14 cellular contexts compared by ENCODE assay signal in genomic region chr1:64072089-64072835, GRCh38.
DNase-seq lines count a peak whose midpoint lies in the region; ATAC-seq and TF ChIP-seq lines count a peak whose summit lies in the region.
"Had no signal": no experiment of that assay in that cellular context is flagged by ENCODE, and none has a peak within 500 bp of the region (broad histone marks: within the 10 kb centered on the region; RNA-seq: fewer than 3 reads in every experiment).

No MANE protein-coding gene starts in this region.

- peak; percentile 8 for DNase-seq in ELR (ENCODE audit: low read depth)
- peak; percentile 56 for DNase-seq in NCI-H69 (lab: John Stamatoyannopoulos, UW)
- DNase-seq in dermis blood vessel endothelial cell = peak; percentile 58
- DNase-seq in KG1 (lab: John Stamatoyannopoulos, UW) = no peak
- no peak for DNase-seq in activated T-cell treated with anti-CD3 and anti-CD28 coated beads, Interleukin-2, amount 50 U/mL, for 72 hours
- no peak for DNase-seq in RWPE1 (ENCODE audit: low spot score)
- DNase-seq: CD8-positive, alpha-beta T cell; naive thymus-derived CD8-positive, alpha-beta T cell; NCI-H1694; stimulated activated CD4-positive, alpha-beta T cell treated with anti-CD3 and anti-CD28 coated beads, Interleukin-1b, Interleukin-23, amount 100 ng/mL, for 48 hours; stimulated activated naive CD4-positive, alpha-beta T cell had no signal

- ATAC-seq in activated T-cell treated with anti-CD3 and anti-CD28 coated beads, Interleukin-2, amount 50 U/mL, for 72 hours (replicated peaks in 1 of 2) = no peak
- ATAC-seq in GM18861 (IDR thresholded peaks at IDR 0.05; ENCODE audit: unreplicated experiment) = no peak
- ATAC-seq: CD8-positive, alpha-beta T cell; naive thymus-derived CD8-positive, alpha-beta T cell had no signal

- CTCF ChIA-PET in RWPE1 (lab: Yijun Ruan, JAX) = no interaction called here

- peak; percentile 54 for TF ChIP-seq EP300 in neural cell (conservative IDR thresholded peaks at IDR 0.05; ENCODE audit: poor library complexity, severe bottlenecking)

- H3K4me3 Mint-ChIP-seq in activated T-cell treated with anti-CD3 and anti-CD28 coated beads, Interleukin-2, amount 50 U/mL, for 72 hours = no peak overlapping the region
- H3K4me3 Mint-ChIP-seq: CD8-positive, alpha-beta T cell; naive thymus-derived CD8-positive, alpha-beta T cell had no signal

- H3K4me1 Mint-ChIP-seq in activated T-cell treated with anti-CD3 and anti-CD28 coated beads, Interleukin-2, amount 50 U/mL, for 72 hours (ENCODE audit: low read depth) = peaks cover 5% of the 10 kb centered on the region
- H3K4me1 Mint-ChIP-seq: naive thymus-derived CD8-positive, alpha-beta T cell had no signal

- no peaks in the 10 kb centered on the region for H4K20me1 ChIP-seq in neural cell (ENCODE audit: insufficient read depth)

- no peak overlapping the region for H2AFZ ChIP-seq in neural cell (ENCODE audit: low read depth, low read length)

- H3K27me3 Mint-ChIP-seq in activated T-cell treated with anti-CD3 and anti-CD28 coated beads, Interleukin-2, amount 50 U/mL, for 72 hours (ENCODE audit: low read depth) = no peaks in the 10 kb centered on the region

- H3K9me2 ChIP-seq in neural cell (ENCODE audit: insufficient read depth, low read length) = no peaks in the 10 kb centered on the region

- TF ChIP-seq CTCF in neural cell (IDR thresholded peaks at IDR 0.05; ENCODE audit: poor library complexity, severe bottlenecking) (no peak), RWPE1 (conservative IDR thresholded peaks at IDR 0.05; ENCODE audit: low read depth) (no peak)

- POLR2A ChIA-PET in RWPE1 (lab: Yijun Ruan, JAX; ENCODE audit: low non-redundant PET) = no interaction called here

- H3K4me3 ChIP-seq in neural cell (ENCODE audit: low read length) = no peak overlapping the region

- no peak overlapping the region for H3K4me2 ChIP-seq in neural cell (ENCODE audit: low read length)

- no peaks in the 10 kb centered on the region for H3K9me3 ChIP-seq in neural cell (ENCODE audit: low read length)

- H3K27ac Mint-ChIP-seq in activated T-cell treated with anti-CD3 and anti-CD28 coated beads, Interleukin-2, amount 50 U/mL, for 72 hours = no peak overlapping the region
- H3K27ac Mint-ChIP-seq: CD8-positive, alpha-beta T cell; naive thymus-derived CD8-positive, alpha-beta T cell had no signal

- no peaks in the 10 kb centered on the region for H3K9me3 Mint-ChIP-seq in activated T-cell treated with anti-CD3 and anti-CD28 coated beads, Interleukin-2, amount 50 U/mL, for 72 hours
- H3K9me3 Mint-ChIP-seq: CD8-positive, alpha-beta T cell; naive thymus-derived CD8-positive, alpha-beta T cell had no signal

- no peaks in the 10 kb centered on the region for H3F3A ChIP-seq in neural cell (ENCODE audit: insufficient read depth, low read length, poor library complexity, severe bottlenecking)

- H3K9ac ChIP-seq in neural cell (ENCODE audit: low read length) = no peak overlapping the region

- no peaks in the 10 kb centered on the region for H3K27me3 ChIP-seq in neural cell (ENCODE audit: insufficient read depth, low read depth, low read length)

- no peaks in the 10 kb centered on the region for H3K36me3 Mint-ChIP-seq in activated T-cell treated with anti-CD3 and anti-CD28 coated beads, Interleukin-2, amount 50 U/mL, for 72 hours (ENCODE audit: insufficient read depth in 2 of 2)
- H3K36me3 Mint-ChIP-seq: CD8-positive, alpha-beta T cell; naive thymus-derived CD8-positive, alpha-beta T cell had no signal

- H3K27ac ChIP-seq in neural cell (ENCODE audit: low read length) (peak overlapping the region; percentile 2), RWPE1 (no peak overlapping the region)
- H3K27ac ChIP-seq: HL-60 had no signal

- no peaks in the 10 kb centered on the region for H3K36me3 ChIP-seq in neural cell (ENCODE audit: insufficient read depth, low read length)

- no peaks in the 10 kb centered on the region for H3K79me2 ChIP-seq in neural cell (replicated peaks; ENCODE audit: insufficient read depth, low read length)

- TF ChIP-seq RAD21 in neural cell (conservative IDR thresholded peaks at IDR 0.05) = no peak

TF ChIP-seq in neural cell, 6 proteins besides CTCF, POLR2A, EP300 and RAD21:
- TF ChIP-seq MXI1 (conservative IDR thresholded peaks at IDR 0.05; ENCODE audit: poor library complexity, severe bottlenecking) (no peak), EZH2 (IDR thresholded peaks at IDR 0.05; ENCODE audit: borderline replicate concordance, insufficient read depth, low read length, poor library complexity, severe bottlenecking) (no peak), TAF1 (IDR thresholded peaks at IDR 0.05; ENCODE audit: low read depth) (no peak), REST (IDR thresholded peaks at IDR 0.05; ENCODE audit: borderline replicate concordance) (no peak), SMC3 (conservative IDR thresholded peaks at IDR 0.05; ENCODE audit: poor library complexity) (no peak), POLR2AphosphoS5 (IDR thresholded peaks at IDR 0.05) (no peak)

Comparison
In these comparisons a context has a peak if more than half of its experiments do, and no peak if none do; other contexts are left out.
1. DNase-seq: peak in ELR (single experiment), NCI-H69 (single experiment) and dermis blood vessel endothelial cell (single experiment); none in KG1 (single experiment), activated T-cell treated with anti-CD3 and anti-CD28 coated beads, Interleukin-2, amount 50 U/mL, for 72 hours (0 of 2) and RWPE1 (single experiment).